Comparison of ENCODE assay signal across 15 cellular contexts in the genomic region with DNA sequence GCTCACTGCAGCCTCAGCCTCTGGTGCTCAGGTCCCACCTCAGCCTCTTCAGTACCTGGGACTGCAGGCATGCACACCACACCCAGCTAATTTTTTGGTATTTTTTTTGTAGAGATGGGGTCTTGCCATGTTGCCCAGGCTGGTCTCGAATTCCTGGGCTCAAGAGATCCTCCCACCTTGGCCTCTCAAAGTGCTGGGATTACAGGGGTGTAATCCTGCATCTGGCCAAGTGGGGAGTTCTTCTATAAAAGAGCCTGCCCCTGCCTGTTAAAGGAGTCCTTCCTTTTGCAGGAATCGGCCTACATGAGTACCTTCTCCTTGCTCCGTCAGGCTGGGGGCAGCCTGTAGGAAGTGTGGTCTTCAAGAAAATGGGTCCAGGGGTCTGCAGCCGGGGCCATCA. TPM values are rescaled to one million over a fixed set of nuclear protein-coding genes. Genes with fewer than 3 reads are reported as not detected.
A peak's percentile ranks its signal among the peaks of the same experiment; 100 is the strongest.
DNase-seq lines count a peak whose midpoint lies in the region; ATAC-seq and TF ChIP-seq lines count a peak whose summit lies in the region.
"Had no signal": no experiment of that assay in that cellular context is flagged by ENCODE, and none has a peak within 500 bp of the region (broad histone marks: within the 10 kb centered on the region; RNA-seq: fewer than 3 reads in every experiment).

No MANE protein-coding gene starts in this region.

- no peak overlapping the region for H4K8ac ChIP-seq in mesenchymal stem cell (ENCODE audit: low read length)

- DNase-seq in DMS53 (lab: John Stamatoyannopoulos, UW) (peak; percentile 18), DMS53 treated with DMSO at 0.1 percent for 48 hours (lab: John Stamatoyannopoulos, UW; ENCODE audit: unreplicated experiment) (no peak), HFFc6 (no peak), endodermal cell (no peak), mesenchymal stem cell (no peak)
- no peak for DNase-seq in CD4-positive, alpha-beta memory T cell
- DNase-seq: Caco-2; CD8-positive, alpha-beta memory T cell; H9; IMR-90; KG1 had no signal

- H3K27ac Mint-ChIP-seq in HFFc6 (no peak overlapping the region), endodermal cell (no peak overlapping the region)
- H3K27ac Mint-ChIP-seq in CD4-positive, alpha-beta memory T cell = no peak overlapping the region
- H3K27ac Mint-ChIP-seq: CD14-positive monocyte, H9 had no signal

- POLR2A ChIA-PET in CD4-positive, alpha-beta memory T cell (lab: Charles Lee; ENCODE audit: partially characterized antibody) = interaction anchor here (1.3 kb wide), 1 partner anchor 52 kb away, joined by 3 read pairs; no protein-coding TSS in a partner anchor

- H3K18ac ChIP-seq in mesenchymal stem cell (ENCODE audit: low read depth in 1 of 2, low read length in 2 of 2) = no peak overlapping the region

- no peaks in the 10 kb centered on the region for H3K79me1 ChIP-seq in mesenchymal stem cell (replicated peaks; ENCODE audit: low read length, poor library complexity, severe bottlenecking)

- H3K9me3 ChIP-seq in endodermal cell (ENCODE audit: control insufficient read depth, low read length) (no peaks in the 10 kb centered on the region), mesenchymal stem cell (ENCODE audit: control insufficient read depth, low read length) (no peaks in the 10 kb centered on the region)
- H3K9me3 ChIP-seq in CD4-positive, alpha-beta memory T cell (ENCODE audit: control insufficient read depth in 1 of 2, low read length in 2 of 2) = no peaks in the 10 kb centered on the region
- H3K9me3 ChIP-seq: Caco-2 had no signal

- H2AFZ ChIP-seq in mesenchymal stem cell (ENCODE audit: low read depth, low read length) = no peak overlapping the region

- H3K27ac ChIP-seq in endodermal cell (ENCODE audit: low read depth, low read length) (no peak overlapping the region), mesenchymal stem cell (ENCODE audit: low read length, poor library complexity, severe bottlenecking) (no peak overlapping the region)
- H3K27ac ChIP-seq in CD4-positive, alpha-beta memory T cell (ENCODE audit: low read depth, low read length) = no peak overlapping the region
- H3K27ac ChIP-seq: 22Rv1 had no signal

- CTCF ChIA-PET in CD4-positive, alpha-beta memory T cell (lab: Charles Lee; ENCODE audit: partially characterized antibody) = interaction anchor here (1.4 to 2.1 kb wide), 2 partner anchors 8 to 142 kb away, joined by 3 to 8 read pairs; no protein-coding TSS in a partner anchor

- WGBS in endodermal cell (ENCODE audit: insufficient coverage in 1 of 2, insufficient read length in 1 of 2), 2 experiments = 94% methylated on average over 4 of the region's 4 CpGs; no CpG with 5 or more reads in 1 of the 2 experiments
- WGBS in mesenchymal stem cell = 83% methylated on average over 4 of the region's 4 CpGs

- ATAC-seq in HG03460 (IDR thresholded peaks at IDR 0.05; ENCODE audit: unreplicated experiment) = no peak

- no peak overlapping the region for H2BK12ac ChIP-seq in mesenchymal stem cell (ENCODE audit: low read length in 2 of 2)

- H3K14ac ChIP-seq in mesenchymal stem cell (ENCODE audit: low read length in 2 of 2) = no peak overlapping the region

- H2BK120ac ChIP-seq in mesenchymal stem cell (ENCODE audit: low read depth, low read length) = no peak overlapping the region

- no peak overlapping the region for H3K4me3 ChIP-seq in endodermal cell (ENCODE audit: low read length)
- no peak overlapping the region for H3K4me3 ChIP-seq in mesenchymal stem cell (ENCODE audit: insufficient read depth in 1 of 2, low read depth in 1 of 2, low read length in 2 of 2)
- H3K4me3 ChIP-seq in CD4-positive, alpha-beta memory T cell (ENCODE audit: low read length in 2 of 2) = no peak overlapping the region

- H2BK15ac ChIP-seq in mesenchymal stem cell (ENCODE audit: low read depth, poor library complexity, severe bottlenecking) = no peak overlapping the region

- no peaks in the 10 kb centered on the region for H3K27me3 ChIP-seq in endodermal cell (ENCODE audit: control insufficient read depth, insufficient read depth, low read length, poor library complexity, severe bottlenecking)
- H3K27me3 ChIP-seq in mesenchymal stem cell (ENCODE audit: control insufficient read depth in 1 of 2, insufficient read depth in 1 of 2, low read length in 2 of 2) = peaks cover 12 to 29% of the 10 kb centered on the region in 2 experiments
- no peaks in the 10 kb centered on the region for H3K27me3 ChIP-seq in CD4-positive, alpha-beta memory T cell (ENCODE audit: insufficient read depth, low read length)

- no peak overlapping the region for H2AK5ac ChIP-seq in mesenchymal stem cell (ENCODE audit: low read length, severe bottlenecking)

- no peak overlapping the region for H3K4me2 ChIP-seq in mesenchymal stem cell (ENCODE audit: low read length, poor library complexity, severe bottlenecking)

- peaks cover 4% of the 10 kb centered on the region for H3K27me3 Mint-ChIP-seq in HFFc6 (ENCODE audit: insufficient read depth)
- H3K27me3 Mint-ChIP-seq in endodermal cell (ENCODE audit: insufficient read depth) = no peaks in the 10 kb centered on the region
- H3K27me3 Mint-ChIP-seq in CD4-positive, alpha-beta memory T cell = peaks cover 0 to 2% of the 10 kb centered on the region in 2 donors

- 0 out of 2 replicates have a peak, but pooled peaks have one; percentile 4 for TF ChIP-seq CTCF in GM12874 (IDR thresholded peaks at IDR 0.05; ENCODE audit: insufficient read depth, low read depth, low read length)
- TF ChIP-seq CTCF in HFFc6 (IDR thresholded peaks at IDR 0.05) = peak; percentile 9; the same call in 1 of the 2 replicates
- TF ChIP-seq CTCF in endodermal cell (conservative IDR thresholded peaks at IDR 0.05) = peak; percentile 12

- no peak overlapping the region for H2BK5ac ChIP-seq in mesenchymal stem cell (ENCODE audit: low read depth, low read length, poor library complexity, severe bottlenecking)

- H3K9me3 Mint-ChIP-seq in HFFc6 (no peaks in the 10 kb centered on the region), endodermal cell (peaks cover 1% of the 10 kb centered on the region)
- no peaks in the 10 kb centered on the region for H3K9me3 Mint-ChIP-seq in CD4-positive, alpha-beta memory T cell
- H3K9me3 Mint-ChIP-seq: CD8-positive, alpha-beta memory T cell; H9 had no signal

- no peak overlapping the region for H3K4ac ChIP-seq in mesenchymal stem cell (ENCODE audit: low read depth in 1 of 2, low read length in 2 of 2)

- no peak overlapping the region for H3K23ac ChIP-seq in mesenchymal stem cell (ENCODE audit: low read length in 2 of 2)

- H3K4me3 Mint-ChIP-seq in HFFc6 (no peak overlapping the region), endodermal cell (no peak overlapping the region)
- H3K4me3 Mint-ChIP-seq in CD4-positive, alpha-beta memory T cell = no peak overlapping the region
- H3K4me3 Mint-ChIP-seq: CD14-positive monocyte; CD8-positive, alpha-beta memory T cell; H9 had no signal

- no peaks in the 10 kb centered on the region for H3K36me3 ChIP-seq in endodermal cell (ENCODE audit: control insufficient read depth, insufficient read depth, low read length)
- H3K36me3 ChIP-seq in mesenchymal stem cell (ENCODE audit: control insufficient read depth in 1 of 2, insufficient read depth in 2 of 2, low read depth in 1 of 2, low read length in 2 of 2) = no peaks in the 10 kb centered on the region
- H3K36me3 ChIP-seq in CD4-positive, alpha-beta memory T cell (ENCODE audit: insufficient read depth, low read length) = no peaks in the 10 kb centered on the region

- H3K4me1 Mint-ChIP-seq in HFFc6 (ENCODE audit: low read depth) = peaks cover 24% of the 10 kb centered on the region
- H3K4me1 Mint-ChIP-seq in endodermal cell = peaks cover 10% of the 10 kb centered on the region
- H3K4me1 Mint-ChIP-seq in CD4-positive, alpha-beta memory T cell = peaks cover 0 to 8% (median 4%) of the 10 kb centered on the region in 4 donors

- no peak overlapping the region for H4K91ac ChIP-seq in mesenchymal stem cell (ENCODE audit: low read length)

- H3K4me1 ChIP-seq in endodermal cell (ENCODE audit: control insufficient read depth, insufficient read depth, low read length) = no peaks in the 10 kb centered on the region
- peaks cover 4% of the 10 kb centered on the region for H3K4me1 ChIP-seq in mesenchymal stem cell (ENCODE audit: control insufficient read depth, insufficient read depth, low read depth, low read length)
- H3K4me1 ChIP-seq in CD4-positive, alpha-beta memory T cell (ENCODE audit: insufficient read depth, low read length) = no peaks in the 10 kb centered on the region
- H3K4me1 ChIP-seq: Caco-2 had no signal

- intact Hi-C loops in CD4-positive, alpha-beta memory T cell (cut with micrococcal nuclease) = no loop called here

- no peaks in the 10 kb centered on the region for H3K36me3 Mint-ChIP-seq in HFFc6 (ENCODE audit: low read depth)
- no peaks in the 10 kb centered on the region for H3K36me3 Mint-ChIP-seq in endodermal cell (ENCODE audit: low read depth)
- H3K36me3 Mint-ChIP-seq in CD4-positive, alpha-beta memory T cell = no peaks in the 10 kb centered on the region
- H3K36me3 Mint-ChIP-seq: CD14-positive monocyte; CD8-positive, alpha-beta memory T cell had no signal

- H3K9ac ChIP-seq in endodermal cell (ENCODE audit: extremely low read depth, low read length, poor library complexity, severe bottlenecking) (no peak overlapping the region), mesenchymal stem cell (ENCODE audit: low read length) (no peak overlapping the region)

RNA-seq across cellular contexts. Expression of gene RASSF3, which starts 54.1 kb away (rescaled TPM):
- total RNA-seq in HFFc6 (2021; fragmentation: NEBNext Ultra II Directional; extraction: Animal tissue kit (Norgen Biotek cat#: 25700)) = 10 to 100 TPM; 16.9 to 23.3 (median 20.6) TPM
- 10 to 100 TPM; 52.0 to 54.5 TPM for total RNA-seq in endodermal cell
- 16.7 TPM for polyA plus RNA-seq in endodermal cell (2013, experiment 1 of 2)
- 17.8 TPM for polyA plus RNA-seq in endodermal cell (2013, experiment 2 of 2)
- 30.7 TPM for polyA plus RNA-seq in mesenchymal stem cell (2013, experiment 1 of 2)
- polyA plus RNA-seq in mesenchymal stem cell (2013, experiment 2 of 2) = 32.3 TPM
- total RNA-seq in CD4-positive, alpha-beta memory T cell = 100 to 1,000 TPM; 159 TPM
- 10 to 100 TPM in 1 of 2 donors, 1 to 10 TPM in 1; 5.2 to 12.3 TPM for polyA plus RNA-seq in CD4-positive, alpha-beta memory T cell
